In the genomic region with DNA sequence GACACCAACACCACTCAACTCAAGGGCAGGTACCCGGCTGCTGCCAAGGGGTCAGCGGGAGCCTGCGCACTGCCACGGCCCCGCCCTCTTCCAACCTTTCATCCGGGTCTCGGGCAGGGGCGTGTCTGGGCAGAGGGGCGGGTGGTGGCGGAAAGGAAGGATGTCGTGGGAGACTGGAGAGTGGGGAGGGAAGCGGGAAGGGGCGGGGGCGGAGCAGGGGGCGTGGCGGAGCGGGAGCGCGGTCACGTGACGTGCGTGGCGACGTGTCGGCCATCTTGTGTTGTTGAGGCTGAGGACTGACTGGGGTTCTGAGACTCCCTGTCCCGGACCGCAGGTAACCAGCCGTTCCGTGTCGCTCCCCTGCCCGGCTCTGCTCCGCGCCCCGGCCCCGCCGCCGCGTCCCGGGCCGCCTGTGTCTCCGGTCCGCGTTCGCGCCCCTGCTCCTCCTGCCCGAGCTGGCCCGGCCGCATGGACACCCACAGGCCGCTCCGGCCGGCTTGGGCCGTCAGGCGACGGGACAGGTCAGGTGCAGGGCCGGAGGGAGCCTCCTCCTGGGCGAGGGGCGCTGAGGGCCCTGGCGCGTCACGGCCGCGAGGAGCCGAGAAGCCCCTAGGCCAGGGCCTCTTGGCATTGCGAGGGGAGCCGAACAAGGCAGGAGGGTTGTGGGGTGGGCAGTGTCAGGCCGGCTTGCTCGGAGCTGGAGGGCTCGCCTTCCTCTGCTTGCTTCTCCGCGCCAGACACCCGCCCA, we compare ENCODE assay signal across 8 cellular contexts. TPM values are rescaled to one million over a fixed set of nuclear protein-coding genes. Genes with fewer than 3 reads are reported as not detected.
DNase-seq lines count a peak whose midpoint lies in the region; ATAC-seq and TF ChIP-seq lines count a peak whose summit lies in the region.

Gene GIGYF2, plus strand, starts transcription at position 273 of the 748 bp plus-strand sequence. CDS start 37,867 bp downstream, outside the sequence.

- H3K9me3 ChIP-seq in DOHH2 (ENCODE audit: control insufficient read depth, insufficient read depth, low read length): no peaks in the 10 kb centered on the region
- H3K9me3 ChIP-seq in esophagus squamous epithelium: no peaks in the 10 kb centered on the region

- TF ChIP-seq CTCF in DOHH2 (IDR thresholded peaks at IDR 0.05; ENCODE audit: low read depth, low read length, poor library complexity, severe bottlenecking) (no peak), GM23338 (conservative IDR thresholded peaks at IDR 0.05; ENCODE audit: low read depth in 2 of 2) (no peak), esophagus squamous epithelium (IDR thresholded peaks at IDR 0.05) (no peak)

- H3K79me2 ChIP-seq in DOHH2 (ENCODE audit: control insufficient read depth, low read length) (peaks cover 50% of the 10 kb centered on the region), GM23338 (replicated peaks; ENCODE audit: insufficient read depth) (peaks cover 47% of the 10 kb centered on the region)

- H3K36me3 ChIP-seq in DOHH2 (ENCODE audit: control insufficient read depth, low read length): peaks cover 33% of the 10 kb centered on the region
- no peaks in the 10 kb centered on the region for H3K36me3 ChIP-seq in GM23338 (ENCODE audit: insufficient read depth)
- peaks cover 0 to 9% (median 0%) of the 10 kb centered on the region in 3 donors for H3K36me3 ChIP-seq in esophagus squamous epithelium

- peaks cover 4% of the 10 kb centered on the region; the same call in 1 of the 2 replicates for H3K27me3 ChIP-seq in DOHH2 (ENCODE audit: control insufficient read depth, low read length)
- H3K27me3 ChIP-seq in GM23338 (ENCODE audit: insufficient read depth): no peaks in the 10 kb centered on the region
- H3K27me3 ChIP-seq in esophagus squamous epithelium: no peaks in the 10 kb centered on the region

- WGBS in esophagus squamous epithelium, 2 donors: 0% methylated on average over 3 of the region's 71 CpGs; no CpG with 5 or more reads in 1 of the 2 donors

- peak within 1 kb of the TSS; percentile 97 for H3K4me3 Mint-ChIP-seq in GM23338

- H3K9me2 ChIP-seq in DOHH2 (replicated peaks; ENCODE audit: control insufficient read depth, low read length) (no peaks in the 10 kb centered on the region), GM23338 (ENCODE audit: insufficient read depth) (no peaks in the 10 kb centered on the region)

- intact Hi-C loops in esophagus squamous epithelium (cut with DNase I): no loop called here

- peak in 1 of 4 donors; percentile 52 for TF ChIP-seq POLR2A in esophagus squamous epithelium (IDR thresholded peaks at IDR 0.05)

- H3K4me3 ChIP-seq in DOHH2 (ENCODE audit: low read length) (peak within 1 kb of the TSS; percentile 91), GM23338 (peak within 1 kb of the TSS; percentile 96), esophagus squamous epithelium (peak within 1 kb of the TSS; percentile 89 to 98 (median 98))

- no peaks in the 10 kb centered on the region for H3F3A ChIP-seq in DOHH2 (ENCODE audit: control insufficient read depth, insufficient read depth)
- H3F3A ChIP-seq in GM23338 (replicated peaks; ENCODE audit: low read depth): no peaks in the 10 kb centered on the region

- ATAC-seq in GM23338: peak; percentile 92

- peaks cover 12% of the 10 kb centered on the region for H3K27me3 Mint-ChIP-seq in GM23338 (ENCODE audit: insufficient read depth, low read depth, poor library complexity)

- peak within 1 kb of the TSS; percentile 42 for H3K27ac ChIP-seq in DOHH2 (ENCODE audit: low read depth, low read length)
- H3K27ac ChIP-seq in GM23338 (ENCODE audit: low read depth): peak within 1 kb of the TSS; percentile 95
- peak within 1 kb of the TSS; percentile 95 to 98 (median 95) for H3K27ac ChIP-seq in esophagus squamous epithelium

- no peaks in the 10 kb centered on the region for H3K36me3 Mint-ChIP-seq in GM23338 (ENCODE audit: low read depth)

- peak; percentile 98 for DNase-seq in GM23338 (ENCODE audit: low spot score)
- DNase-seq in LHCN-M2 (ENCODE audit: low read depth): peak; percentile 96
- DNase-seq in RPMI7951 (ENCODE audit: low read depth): peak; percentile 97
- peak; percentile 87 for DNase-seq in activated T-helper 1 cell treated with Interleukin-2 at 50 U/mL for 16 hours (ENCODE audit: low read depth)
- DNase-seq in esophagus squamous epithelium (lab: John Stamatoyannopoulos, UW): peak; percentile 75
- DNase-seq in myocyte (ENCODE audit: low read depth): peak; percentile 98
- DNase-seq in stimulated activated CD8-positive, alpha-beta memory T cell treated with anti-CD3 and anti-CD28 coated beads, Interleukin-7, amount 100 ng/mL, for 4 hours (ENCODE audit: low read depth in 2 of 2): peak; percentile 88 to 90

- peaks cover 25% of the 10 kb centered on the region for H3K4me1 Mint-ChIP-seq in GM23338

- H3K27ac Mint-ChIP-seq in GM23338: peak within 1 kb of the TSS; percentile 90

- H4K20me1 ChIP-seq in DOHH2 (ENCODE audit: control insufficient read depth, insufficient read depth, low read depth, low read length) (peaks cover 8% of the 10 kb centered on the region; the same call in 1 of the 2 replicates), GM23338 (replicated peaks; ENCODE audit: insufficient read depth) (peaks cover 27% of the 10 kb centered on the region)

- H3K4me2 ChIP-seq in DOHH2 (ENCODE audit: low read length) (peak within 1 kb of the TSS; percentile 88), GM23338 (peak within 1 kb of the TSS; percentile 80)

- H3K4me1 ChIP-seq in DOHH2 (ENCODE audit: control insufficient read depth, low read length) (peaks cover 28% of the 10 kb centered on the region), GM23338 (ENCODE audit: insufficient read depth) (peaks cover 20% of the 10 kb centered on the region), esophagus squamous epithelium (peaks cover 13 to 51% (median 26%) of the 10 kb centered on the region in 3 donors)

- H2AFZ ChIP-seq in GM23338: peak within 1 kb of the TSS; percentile 73

- H3K9me3 Mint-ChIP-seq in GM23338: no peaks in the 10 kb centered on the region

TF ChIP-seq in GM23338, 12 proteins besides CTCF, POLR2A, EP300 and RAD21:
- TF ChIP-seq NANOG (IDR thresholded peaks at IDR 0.05; ENCODE audit: borderline replicate concordance) (no peak), POLR2AphosphoS5 (IDR thresholded peaks at IDR 0.05; ENCODE audit: low read depth) (peak; percentile 72)

RNA-seq across cellular contexts. Expression of gene GIGYF2, which starts in this region (rescaled TPM):
- 97.5 and 104 TPM in 2 replicates for total RNA-seq in GM23338 (2014; rRNA removed; shearing (Covaris generic))
- polyA plus RNA-seq in GM23338 (2016; fragmentation: Nextera tagmentation; extraction: Ambion mirVana): 39.2 and 48.9 TPM in 2 replicates
- total RNA-seq in LHCN-M2 (2014; rRNA removed): 52.5 and 54.8 TPM in 2 replicates
- polyA plus RNA-seq in LHCN-M2 (2012): 19.9 TPM
- total RNA-seq in RPMI7951 (2014; rRNA removed; shearing (Covaris generic)): 36.3 and 46.9 TPM in 2 replicates
- total RNA-seq in esophagus squamous epithelium: 10 to 100 TPM; 48.7 to 79.0 (median 62.0) TPM
- 63.3 and 67.8 TPM in 2 replicates for total RNA-seq in myocyte
- polyA plus RNA-seq in myocyte (2012): 26.2 TPM

Comparison
In these comparisons a context has a peak if more than half of its experiments do, and no peak if none do; other contexts are left out.
1. Peak in every context shown above with its lines: DNase-seq, ATAC-seq, H3K4me3 ChIP-seq and H3K27ac ChIP-seq.
2. H3K27ac ChIP-seq: peak in every context shown above with its lines; median percentile 95 in GM23338; 95 in esophagus squamous epithelium; 42 in DOHH2.